ENCODE assay signal across 24 cellular contexts in genomic region chr19:44822670-44823372, GRCh38. TPM values are rescaled to one million over a fixed set of nuclear protein-coding genes. Genes with fewer than 3 reads are reported as not detected.
"Had no signal": no experiment of that assay in that cellular context is flagged by ENCODE, and none has a peak within 500 bp of the region (broad histone marks: within the 10 kb centered on the region; RNA-seq: fewer than 3 reads in every experiment).

No MANE protein-coding gene starts in this region.

- H3K36me3 Mint-ChIP-seq: activated naive CD8-positive, alpha-beta T cell treated with anti-CD3 and anti-CD28 coated beads, Interleukin-2, amount 10 ng/mL, durations not matched to agents 7 days and 5 days; brain; stimulated activated memory B cell treated with anti-CD40 and anti-IgM and Interleukin-4, amounts not matched to agents 10 μg/mL and 1 μg/mL and 100 μg/mL, for 72 hours had no signal

- H3K27me3 Mint-ChIP-seq: activated CD4-positive, alpha-beta T cell treated with anti-CD3 and anti-CD28 coated beads, Interleukin-2, amount 10 ng/mL, durations not matched to agents 7 days and 5 days had no signal

- H3K4me1 Mint-ChIP-seq: activated CD4-positive, alpha-beta T cell treated with anti-CD3 and anti-CD28 coated beads, Interleukin-2, amount 10 ng/mL, durations not matched to agents 7 days and 5 days; activated naive CD8-positive, alpha-beta T cell treated with anti-CD3 and anti-CD28 coated beads, Interleukin-2, amount 10 ng/mL, durations not matched to agents 7 days and 5 days; central memory CD8-positive, alpha-beta T cell; stimulated activated memory B cell treated with anti-CD40 and anti-IgM and Interleukin-4, amounts not matched to agents 10 μg/mL and 1 μg/mL and 100 μg/mL, for 72 hours had no signal

- H3K9me3 ChIP-seq: colonic mucosa, thyroid gland had no signal

- H3K9me3 Mint-ChIP-seq: activated CD4-positive, alpha-beta T cell treated with anti-CD3 and anti-CD28 coated beads, Interleukin-2, amount 10 ng/mL, durations not matched to agents 7 days and 5 days; activated naive CD8-positive, alpha-beta T cell treated with anti-CD3 and anti-CD28 coated beads, Interleukin-2, amount 10 ng/mL, durations not matched to agents 7 days and 5 days; activated T-cell treated with anti-CD3 and anti-CD28 coated beads, Interleukin-2, amount 50 U/mL, for 24 hours; activated T-helper 2 cell treated with anti-CD3 and anti-CD28 coated beads, Interferon-gamma antibody, Interleukin-2, Interleukin-4, amounts not matched to agents 10 μg/mL and 5 μg/mL and 100 μg/mL, durations not matched to agents 14 hours and 24 hours and 36 hours; central memory CD8-positive, alpha-beta T cell; neural crest cell; stimulated activated memory B cell treated with anti-CD40 and anti-IgM and Interleukin-4, amounts not matched to agents 10 μg/mL and 1 μg/mL and 100 μg/mL, for 72 hours had no signal

- H3K36me3 ChIP-seq: colonic mucosa, thyroid gland had no signal

- H3K27ac ChIP-seq: colonic mucosa had no signal

- H3K4me3 ChIP-seq: colonic mucosa, smooth muscle cell, thyroid gland had no signal

- H3K4me1 ChIP-seq: colonic mucosa had no signal

- H3K27me3 ChIP-seq: colonic mucosa, thyroid gland had no signal

- DNase-seq: activated CD4-positive, alpha-beta T cell treated with anti-CD3 and anti-CD28 coated beads, Interleukin-2, amount 10 ng/mL, durations not matched to agents 7 days and 5 days; activated CD8-positive, alpha-beta T cell treated with anti-CD3 and anti-CD28 coated beads, Interleukin-2, amount 10 ng/mL, durations not matched to agents 7 days and 5 days; activated naive CD4-positive, alpha-beta T cell treated with Interleukin-2 at 50 U/mL for 16 hours; activated naive CD8-positive, alpha-beta T cell treated with anti-CD3 and anti-CD28 coated beads, Interleukin-2, amount 10 ng/mL, durations not matched to agents 7 days and 5 days; activated T-cell treated with anti-CD3 and anti-CD28 coated beads, Interleukin-2, amount 50 U/mL, for 24 hours; amygdala; colonic mucosa; erythroblast; head of caudate nucleus; left ventricle myocardium superior; stimulated activated CD4-positive, alpha-beta T cell treated with anti-CD3 and anti-CD28 coated beads, Interleukin-4, amount 100 ng/mL, for 1 hour; T1000; thyroid gland had no signal

- ATAC-seq: activated CD8-positive, alpha-beta T cell treated with anti-CD3 and anti-CD28 coated beads, Interleukin-2, amount 10 ng/mL, durations not matched to agents 7 days and 5 days; sciatic nerve; stimulated activated memory B cell treated with anti-CD40 and anti-IgM and Interleukin-4, amounts not matched to agents 10 μg/mL and 1 μg/mL and 100 μg/mL, for 72 hours had no signal

- H3K27ac Mint-ChIP-seq: activated CD4-positive, alpha-beta T cell treated with anti-CD3 and anti-CD28 coated beads, Interleukin-2, amount 10 ng/mL, durations not matched to agents 7 days and 5 days; activated CD8-positive, alpha-beta T cell treated with anti-CD3 and anti-CD28 coated beads, Interleukin-2, amount 10 ng/mL, durations not matched to agents 7 days and 5 days; activated naive CD8-positive, alpha-beta T cell treated with anti-CD3 and anti-CD28 coated beads, Interleukin-2, amount 10 ng/mL, durations not matched to agents 7 days and 5 days; activated T-cell treated with anti-CD3 and anti-CD28 coated beads, Interleukin-2, amount 50 U/mL, for 24 hours; activated T-helper 2 cell treated with anti-CD3 and anti-CD28 coated beads, Interferon-gamma antibody, Interleukin-2, Interleukin-4, amounts not matched to agents 10 μg/mL and 5 μg/mL and 100 μg/mL, durations not matched to agents 14 hours and 24 hours and 36 hours; brain; stimulated activated memory B cell treated with anti-CD40 and anti-IgM and Interleukin-4, amounts not matched to agents 10 μg/mL and 1 μg/mL and 100 μg/mL, for 72 hours had no signal

- H3K4me3 Mint-ChIP-seq: activated CD4-positive, alpha-beta T cell treated with anti-CD3 and anti-CD28 coated beads, Interleukin-2, amount 10 ng/mL, durations not matched to agents 7 days and 5 days; activated CD8-positive, alpha-beta T cell treated with anti-CD3 and anti-CD28 coated beads, Interleukin-2, amount 10 ng/mL, durations not matched to agents 7 days and 5 days; activated naive CD8-positive, alpha-beta T cell treated with anti-CD3 and anti-CD28 coated beads, Interleukin-2, amount 10 ng/mL, durations not matched to agents 7 days and 5 days; activated T-cell treated with anti-CD3 and anti-CD28 coated beads, Interleukin-2, amount 50 U/mL, for 24 hours; brain; central memory CD8-positive, alpha-beta T cell; neural crest cell; stimulated activated memory B cell treated with anti-CD40 and anti-IgM and Interleukin-4, amounts not matched to agents 10 μg/mL and 1 μg/mL and 100 μg/mL, for 72 hours had no signal

RNA-seq across cellular contexts. Expression of gene BCAM, which starts 13.9 kb away (rescaled TPM):
- total RNA-seq: activated CD4-positive, alpha-beta T cell treated with anti-CD3 and anti-CD28 coated beads, Interleukin-2, amount 10 ng/mL, durations not matched to agents 7 days and 5 days; activated CD8-positive, alpha-beta T cell treated with anti-CD3 and anti-CD28 coated beads, Interleukin-2, amount 10 ng/mL, durations not matched to agents 7 days and 5 days; activated naive CD8-positive, alpha-beta T cell treated with anti-CD3 and anti-CD28 coated beads, Interleukin-2, amount 10 ng/mL, durations not matched to agents 7 days and 5 days; activated T-helper 2 cell treated with anti-CD3 and anti-CD28 coated beads, Interferon-gamma antibody, Interleukin-2, Interleukin-4, amounts not matched to agents 10 μg/mL and 5 μg/mL and 100 μg/mL, durations not matched to agents 14 hours and 24 hours and 36 hours; T-helper 1 cell treated with Interleukin-12 subunit alpha and Interleukin-12 subunit beta and Interleukin-4 antibody, amounts not matched to agents 30 ng/mL and 1 ng/mL, for 36 hours had no signal

RNA-seq across cellular contexts. Expression of gene NECTIN2, which starts 23.3 kb away (rescaled TPM):
- total RNA-seq: activated CD4-positive, alpha-beta T cell treated with anti-CD3 and anti-CD28 coated beads, Interleukin-2, amount 10 ng/mL, durations not matched to agents 7 days and 5 days had no signal

RNA-seq across cellular contexts. Expression of gene CBLC, which starts 45.1 kb away (rescaled TPM):
- total RNA-seq: activated CD4-positive, alpha-beta T cell treated with anti-CD3 and anti-CD28 coated beads, Interleukin-2, amount 10 ng/mL, durations not matched to agents 7 days and 5 days; activated CD8-positive, alpha-beta T cell treated with anti-CD3 and anti-CD28 coated beads, Interleukin-2, amount 10 ng/mL, durations not matched to agents 7 days and 5 days; activated naive CD8-positive, alpha-beta T cell treated with anti-CD3 and anti-CD28 coated beads, Interleukin-2, amount 10 ng/mL, durations not matched to agents 7 days and 5 days; activated T-helper 2 cell treated with anti-CD3 and anti-CD28 coated beads, Interferon-gamma antibody, Interleukin-2, Interleukin-4, amounts not matched to agents 10 μg/mL and 5 μg/mL and 100 μg/mL, durations not matched to agents 14 hours and 24 hours and 36 hours; frontal cortex; left ventricle myocardium superior; myocyte; neural crest cell; osteocyte; sciatic nerve; T-helper 1 cell treated with Interleukin-12 subunit alpha and Interleukin-12 subunit beta and Interleukin-4 antibody, amounts not matched to agents 30 ng/mL and 1 ng/mL, for 36 hours had no signal
